ENCODE assay signal across 8 cellular contexts in the genomic region with DNA sequence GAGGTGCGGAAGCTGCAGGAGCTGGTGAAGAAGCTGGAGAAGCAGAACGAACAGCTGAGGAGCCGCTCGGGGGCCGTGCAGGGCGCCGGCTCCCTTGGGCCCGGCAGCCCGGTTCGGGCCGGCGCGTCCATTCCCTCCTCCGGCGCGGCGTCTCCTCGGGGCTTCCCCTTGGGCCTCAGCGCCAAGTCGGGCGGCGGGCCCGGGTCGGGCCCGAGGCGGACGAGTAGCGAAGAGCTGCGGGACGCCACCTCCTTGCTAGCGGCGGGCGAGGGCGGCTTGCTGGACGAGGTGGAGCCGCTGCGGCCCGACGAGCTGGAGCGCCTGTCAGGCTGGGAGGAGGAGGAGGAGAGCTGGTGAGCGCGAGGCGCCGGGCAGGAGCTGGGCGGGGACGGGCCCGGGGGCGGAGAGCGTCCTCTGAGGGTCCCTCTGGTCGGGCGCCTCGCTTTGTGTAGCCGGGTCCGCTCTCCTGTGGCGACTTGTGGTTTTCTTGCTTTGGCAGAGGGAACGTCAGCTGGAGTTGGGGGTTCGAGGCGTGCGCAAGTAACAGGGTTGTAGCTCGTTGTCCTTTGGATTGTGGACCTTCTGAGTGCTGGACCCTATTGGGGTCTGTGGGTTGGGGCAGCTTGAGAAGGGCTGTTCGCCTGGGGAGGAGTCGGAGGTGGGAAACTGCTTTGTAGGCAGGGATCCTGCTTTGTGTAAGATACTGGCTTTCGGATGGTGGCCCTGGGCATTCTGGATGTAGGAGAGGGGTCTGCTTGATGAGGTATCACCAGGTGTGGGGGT. TPM values are rescaled to one million over a fixed set of nuclear protein-coding genes. Genes with fewer than 3 reads are reported as not detected.
DNase-seq lines count a peak whose midpoint lies in the region; ATAC-seq, FAIRE-seq and TF ChIP-seq lines count a peak whose summit lies in the region.

No MANE protein-coding gene starts in this region.

- H3K27ac ChIP-seq in GM23338 (ENCODE audit: low read depth) (peak overlapping the region; percentile 90), dorsolateral prefrontal cortex (peak overlapping the region; percentile 88 to 99 (median 97)), lower lobe of right lung (peak overlapping the region; percentile 99)

- ATAC-seq in GM23338 (peak; percentile 62), lower lobe of right lung (peak; percentile 54 to 62)
- peak; percentile 5 for ATAC-seq in activated CD4-positive, alpha-beta T cell treated with anti-CD3 and anti-CD28 coated beads for 36 hours

- FAIRE-seq in HTR-8/SVneo (lab: Jason Lieb, UNC): no peak

- no peaks in the 10 kb centered on the region for H3K9me2 ChIP-seq in GM23338 (ENCODE audit: insufficient read depth)

- peak overlapping the region; percentile 21; the same call in 1 of the 2 replicates for H2AFZ ChIP-seq in GM23338

- H3K9me3 ChIP-seq in lower lobe of right lung: no peaks in the 10 kb centered on the region

- H3F3A ChIP-seq in GM23338 (replicated peaks; ENCODE audit: low read depth): no peaks in the 10 kb centered on the region

- TF ChIP-seq CTCF in GM23338 (conservative IDR thresholded peaks at IDR 0.05; ENCODE audit: low read depth in 2 of 2) (no peak), dorsolateral prefrontal cortex (IDR thresholded peaks at IDR 0.05 in 54 of 56, conservative IDR thresholded peaks at IDR 0.05 in 2 of 56; ENCODE audit: low read depth in 1 of 56, partially characterized antibody in 56 of 56) (peak in 7 of 56 donors; percentile 0 to 32 (median 2)), lower lobe of right lung (IDR thresholded peaks at IDR 0.05) (no peak)

- peaks cover 41% of the 10 kb centered on the region for H3K4me1 ChIP-seq in GM23338 (ENCODE audit: insufficient read depth)
- peaks cover 39% of the 10 kb centered on the region for H3K4me1 ChIP-seq in lower lobe of right lung

- peak overlapping the region; percentile 99 for H3K4me3 Mint-ChIP-seq in GM23338
- peak overlapping the region; percentile 98 for H3K4me3 Mint-ChIP-seq in activated CD4-positive, alpha-beta T cell treated with anti-CD3 and anti-CD28 coated beads for 36 hours

- H3K27me3 ChIP-seq in GM23338 (ENCODE audit: insufficient read depth) (no peaks in the 10 kb centered on the region), dorsolateral prefrontal cortex (no peaks in the 10 kb centered on the region), lower lobe of right lung (ENCODE audit: low read depth) (no peaks in the 10 kb centered on the region)

- peaks cover 41% of the 10 kb centered on the region for H3K4me1 Mint-ChIP-seq in GM23338
- peaks cover 69% of the 10 kb centered on the region for H3K4me1 Mint-ChIP-seq in activated CD4-positive, alpha-beta T cell treated with anti-CD3 and anti-CD28 coated beads for 36 hours

- CTCF ChIA-PET in activated CD4-positive, alpha-beta T cell treated with anti-CD3 and anti-CD28 coated beads for 36 hours (lab: Charles Lee): interaction anchor here (0.8 to 1.8 kb wide), 5 partner anchors 10 to 51 kb away, joined by 3 to 8 read pairs (median 4); no protein-coding TSS in a partner anchor

- peak overlapping the region; percentile 83 for H3K4me2 ChIP-seq in GM23338

- peak overlapping the region; percentile 87 for H3K27ac Mint-ChIP-seq in GM23338
- H3K27ac Mint-ChIP-seq in activated CD4-positive, alpha-beta T cell treated with anti-CD3 and anti-CD28 coated beads for 36 hours: peak overlapping the region; percentile 94

- H3K79me2 ChIP-seq in GM23338 (replicated peaks; ENCODE audit: insufficient read depth): peaks cover 49% of the 10 kb centered on the region

- intact Hi-C loops in activated CD4-positive, alpha-beta T cell treated with anti-CD3 and anti-CD28 coated beads for 36 hours (cut with DNase I, micrococcal nuclease): loop anchor here (1.0 to 10.0 kb wide), 14 partner anchors 25 to 565 kb away; partner anchors contain the start of genes NFXL1 (in 2 of the 2), OCIAD1 (in 2 of the 2), OCIAD2 (in 2 of the 2) and TEC (in 2 of the 2)
- intact Hi-C loops in dorsolateral prefrontal cortex (cut with DNase I): loop anchor here in 1 of 2 donors (5.0 to 10.0 kb wide), 3 partner anchors 53 to 623 kb away; no protein-coding TSS in a partner anchor
- intact Hi-C loops in lower lobe of right lung (cut with DNase I): no loop called here

- no peaks in the 10 kb centered on the region for H3K36me3 ChIP-seq in GM23338 (ENCODE audit: insufficient read depth)
- H3K36me3 ChIP-seq in lower lobe of right lung: no peaks in the 10 kb centered on the region

- no peaks in the 10 kb centered on the region for H3K36me3 Mint-ChIP-seq in GM23338 (ENCODE audit: low read depth)
- peaks cover 2% of the 10 kb centered on the region for H3K36me3 Mint-ChIP-seq in activated CD4-positive, alpha-beta T cell treated with anti-CD3 and anti-CD28 coated beads for 36 hours (ENCODE audit: low read depth)

- POLR2A ChIA-PET in activated CD4-positive, alpha-beta T cell treated with anti-CD3 and anti-CD28 coated beads for 36 hours (lab: Charles Lee): interaction anchor here (0.8 kb wide), 1 partner anchor 10 kb away, joined by 4 read pairs; no protein-coding TSS in a partner anchor

- peak overlapping the region; percentile 92 for H3K4me3 ChIP-seq in GM08714 (ENCODE audit: low read length)
- peak overlapping the region; percentile 85 for H3K4me3 ChIP-seq in GM23338
- peak overlapping the region; percentile 68 to 99 (median 91) for H3K4me3 ChIP-seq in dorsolateral prefrontal cortex
- peak overlapping the region; percentile 96 for H3K4me3 ChIP-seq in lower lobe of right lung

- peaks cover 10% of the 10 kb centered on the region; the same call in 1 of the 2 replicates for H4K20me1 ChIP-seq in GM23338 (replicated peaks; ENCODE audit: insufficient read depth)

- DNase-seq in GM23338 (ENCODE audit: low spot score): peak; percentile 75
- peak; percentile 29 for DNase-seq in LHCN-M2 (ENCODE audit: low read depth)
- DNase-seq in activated CD4-positive, alpha-beta T cell treated with anti-CD3 and anti-CD28 coated beads for 36 hours: peak; percentile 68
- peak in 9 of 10 donors; percentile 14 to 76 (median 48) for DNase-seq in dorsolateral prefrontal cortex
- peak; percentile 71 for DNase-seq in lower lobe of right lung
- DNase-seq in stimulated activated CD4-positive, alpha-beta T cell treated with anti-CD3 and anti-CD28 coated beads, TNF-alpha, amount 100 ng/mL, for 1 hour (ENCODE audit: low read depth in 3 of 3, low spot score in 1 of 3): peak; percentile 8 to 39 (median 10)
- DNase-seq in HTR-8/SVneo (ENCODE audit: insufficient read length, low spot score): no peak

- H3K9me3 Mint-ChIP-seq in GM23338: no peaks in the 10 kb centered on the region; the same call in 1 of the 3 replicates
- H3K9me3 Mint-ChIP-seq in activated CD4-positive, alpha-beta T cell treated with anti-CD3 and anti-CD28 coated beads for 36 hours (ENCODE audit: low read depth): no peaks in the 10 kb centered on the region

- peaks cover 3% of the 10 kb centered on the region for H3K27me3 Mint-ChIP-seq in GM23338 (ENCODE audit: insufficient read depth, low read depth, poor library complexity)
- no peaks in the 10 kb centered on the region for H3K27me3 Mint-ChIP-seq in activated CD4-positive, alpha-beta T cell treated with anti-CD3 and anti-CD28 coated beads for 36 hours

TF ChIP-seq in GM23338, 12 proteins besides CTCF, POLR2A, EP300 and RAD21 (continues in another document):
- TF ChIP-seq, protein P1, sequence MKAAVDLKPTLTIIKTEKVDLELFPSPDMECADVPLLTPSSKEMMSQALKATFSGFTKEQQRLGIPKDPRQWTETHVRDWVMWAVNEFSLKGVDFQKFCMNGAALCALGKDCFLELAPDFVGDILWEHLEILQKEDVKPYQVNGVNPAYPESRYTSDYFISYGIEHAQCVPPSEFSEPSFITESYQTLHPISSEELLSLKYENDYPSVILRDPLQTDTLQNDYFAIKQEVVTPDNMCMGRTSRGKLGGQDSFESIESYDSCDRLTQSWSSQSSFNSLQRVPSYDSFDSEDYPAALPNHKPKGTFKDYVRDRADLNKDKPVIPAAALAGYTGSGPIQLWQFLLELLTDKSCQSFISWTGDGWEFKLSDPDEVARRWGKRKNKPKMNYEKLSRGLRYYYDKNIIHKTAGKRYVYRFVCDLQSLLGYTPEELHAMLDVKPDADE (IDR thresholded peaks at IDR 0.05): no peak
- TF ChIP-seq EZH2phosphoT487 (IDR thresholded peaks at IDR 0.05; ENCODE audit: unreplicated experiment): no peak

RNA-seq across cellular contexts. Expression of gene SLAIN2, which starts 0.6 kb away (rescaled TPM):
- 27.9 and 33.5 TPM in 2 replicates for total RNA-seq in GM23338 (2014; rRNA removed; shearing (Covaris generic))
- 21.2 and 21.9 TPM in 2 replicates for polyA plus RNA-seq in GM23338 (2016; fragmentation: Nextera tagmentation; extraction: Ambion mirVana)
- total RNA-seq in LHCN-M2 (2014; rRNA removed) (25.8 and 80.9 TPM in 2 replicates), dorsolateral prefrontal cortex (100 to 1,000 TPM in 3 of 120 experiments, 10 to 100 TPM in 117; 34.7 to 126 (median 68.5) TPM), lower lobe of right lung (91.6 TPM)
- 30.7 TPM for polyA plus RNA-seq in LHCN-M2 (2012)
- total RNA-seq in activated CD4-positive, alpha-beta T cell treated with anti-CD3 and anti-CD28 coated beads for 36 hours: 100 to 1,000 TPM in 1 of 2 experiments, 10 to 100 TPM in 1; 55.7 to 140 TPM

Comparison
In these comparisons a context has a peak if more than half of its experiments do, and no peak if none do; other contexts are left out.
1. ATAC-seq: peak in every context shown above with its lines; median percentile 62 in GM23338; 58 in lower lobe of right lung; 5 in activated CD4-positive, alpha-beta T cell treated with anti-CD3 and anti-CD28 coated beads for 36 hours.